In genomic region chr10:17673517-17674051, GRCh38 we compare ENCODE assay signal across 1 cellular context.
TF ChIP-seq lines count a peak whose summit lies in the region.

No MANE protein-coding gene starts in this region.

TF ChIP-seq in SK-N-SH, 30 proteins besides CTCF, POLR2A, EP300 and RAD21 (continued from another document):
- TF ChIP-seq, protein P1, sequence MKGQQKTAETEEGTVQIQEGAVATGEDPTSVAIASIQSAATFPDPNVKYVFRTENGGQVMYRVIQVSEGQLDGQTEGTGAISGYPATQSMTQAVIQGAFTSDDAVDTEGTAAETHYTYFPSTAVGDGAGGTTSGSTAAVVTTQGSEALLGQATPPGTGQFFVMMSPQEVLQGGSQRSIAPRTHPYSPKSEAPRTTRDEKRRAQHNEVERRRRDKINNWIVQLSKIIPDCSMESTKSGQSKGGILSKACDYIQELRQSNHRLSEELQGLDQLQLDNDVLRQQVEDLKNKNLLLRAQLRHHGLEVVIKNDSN (IDR thresholded peaks at IDR 0.05; ENCODE audit: borderline replicate concordance, low read depth) = no peak
